ENCODE assay signal across 2 cellular contexts in genomic region chrX:108131471-108131870, GRCh38.
TF ChIP-seq lines count a peak whose summit lies in the region.

No MANE protein-coding gene starts in this region.

TF ChIP-seq in liver, 16 proteins besides CTCF, POLR2A, EP300 and RAD21:
- no peak for TF ChIP-seq REST (IDR thresholded peaks at IDR 0.05)
- peak; percentile 87 for TF ChIP-seq NR2F2 (IDR thresholded peaks at IDR 0.05)
- no peak for TF ChIP-seq ZBTB33 (IDR thresholded peaks at IDR 0.05)
- no peak for TF ChIP-seq EGR1 (IDR thresholded peaks at IDR 0.05; ENCODE audit: low read depth in 2 of 2)
- TF ChIP-seq JUND (IDR thresholded peaks at IDR 0.05) = no peak
- no peak for TF ChIP-seq RXRA (IDR thresholded peaks at IDR 0.05)
TF ChIP-seq in liver: peak in this region for 1.

TF ChIP-seq in HepG2, 621 proteins besides CTCF, POLR2A, EP300 and RAD21 (continued from another document):
- TF ChIP-seq PRPF4 (IDR thresholded peaks at IDR 0.05; ENCODE audit: low read depth, low read length, poor library complexity, severe bottlenecking) = no peak
- TF ChIP-seq ZBTB38 (CRISPR knock-in tag; IDR thresholded peaks at IDR 0.05) = no peak
- TF ChIP-seq ZNF687 (CRISPR knock-in tag; IDR thresholded peaks at IDR 0.05) = no peak
- no peak for TF ChIP-seq KDM5B (CRISPR knock-in tag; IDR thresholded peaks at IDR 0.05; ENCODE audit: borderline replicate concordance)
- TF ChIP-seq ZNF614 (CRISPR knock-in tag; IDR thresholded peaks at IDR 0.05; ENCODE audit: borderline replicate concordance) = no peak
- no peak for TF ChIP-seq ZNF335 (CRISPR knock-in tag; IDR thresholded peaks at IDR 0.05)
- no peak for TF ChIP-seq SSRP1 (CRISPR knock-in tag; IDR thresholded peaks at IDR 0.05)
- no peak for TF ChIP-seq PHF20 (CRISPR knock-in tag; IDR thresholded peaks at IDR 0.05)
- TF ChIP-seq MLXIP (CRISPR knock-in tag; IDR thresholded peaks at IDR 0.05; ENCODE audit: borderline replicate concordance) = no peak
- no peak for TF ChIP-seq MTF1 (CRISPR knock-in tag; IDR thresholded peaks at IDR 0.05)
- no peak for TF ChIP-seq ZNF556 (CRISPR knock-in tag; IDR thresholded peaks at IDR 0.05; ENCODE audit: borderline replicate concordance)
- TF ChIP-seq KAT8 (CRISPR knock-in tag; IDR thresholded peaks at IDR 0.05) = no peak
- no peak for TF ChIP-seq ZNF512 (CRISPR knock-in tag; IDR thresholded peaks at IDR 0.05)
- no peak for TF ChIP-seq U2AF2 (IDR thresholded peaks at IDR 0.05; ENCODE audit: low read depth, low read length)
- TF ChIP-seq SRSF9 (IDR thresholded peaks at IDR 0.05; ENCODE audit: borderline replicate concordance, insufficient read depth, low read depth, low read length, poor library complexity, severe bottlenecking) = no peak
